Comparison of ENCODE assay signal across 25 cellular contexts in the genomic region with DNA sequence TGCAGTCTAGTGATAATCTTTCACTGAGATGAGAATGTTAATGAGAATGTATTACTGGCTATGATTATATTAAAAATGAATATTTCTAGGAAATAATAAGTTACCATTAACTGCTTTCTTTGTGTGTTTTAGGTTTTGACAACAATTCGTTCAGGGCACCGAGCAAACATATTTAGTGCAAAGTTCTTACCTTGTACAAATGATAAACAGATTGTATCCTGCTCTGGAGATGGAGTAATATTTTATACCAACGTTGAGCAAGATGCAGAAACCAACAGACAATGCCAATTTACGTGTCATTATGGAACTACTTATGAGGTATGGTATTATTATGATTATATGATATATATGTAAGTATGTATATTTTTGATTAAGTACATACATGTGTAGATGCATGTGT. TPM values are rescaled to one million over a fixed set of nuclear protein-coding genes. Genes with fewer than 3 reads are reported as not detected.
DNase-seq lines count a peak whose midpoint lies in the region; ATAC-seq, FAIRE-seq and TF ChIP-seq lines count a peak whose summit lies in the region.
"Had no signal": no experiment of that assay in that cellular context is flagged by ENCODE, and none has a peak within 500 bp of the region (broad histone marks: within the 10 kb centered on the region; RNA-seq: fewer than 3 reads in every experiment).

No MANE protein-coding gene starts in this region.

- FAIRE-seq in D721Med (lab: Jason Lieb, UNC) (peak; percentile 81), HepG2 (lab: Jason Lieb, UNC) (no peak)
- FAIRE-seq: GM12892, GM18507, GM19239 had no signal

- peaks cover 2 to 18% of the 10 kb centered on the region in 2 experiments; a peak in 3 of 5 replicates for H3K36me3 ChIP-seq in HepG2 (replicated peaks in 1 of 2; ENCODE audit: control insufficient read depth in 1 of 2, insufficient read depth in 2 of 2, low read length in 2 of 2)
- peaks cover 0 to 7% (median 0%) of the 10 kb centered on the region in 4 donors for H3K36me3 ChIP-seq in right lobe of liver

- WGBS in HepG2 (ENCODE audit: low lambda C conversion rate): 33% methylated on average over 4 of the region's 4 CpGs
- 29% methylated on average over 4 of the region's 4 CpGs for WGBS in right lobe of liver (ENCODE audit: insufficient coverage, low coverage, low lambda C conversion rate, missing lambda C conversion rate)
- 65 to 77% methylated on average over 4 of the region's 4 CpGs for WGBS in lower leg skin, 2 donors

- DNase-seq in D721Med (ENCODE audit: insufficient read length, low spot score) (no peak), HepG2 (ENCODE audit: low spot score) (peak; percentile 44), right lobe of liver (no peak), GM19240 (ENCODE audit: insufficient read length, low spot score) (no peak), lower leg skin (ENCODE audit: low spot score in 2 of 2) (no peak)
- DNase-seq: AML-193; Caco-2; Calu3; CD4-positive, alpha-beta T cell; CD8-positive, alpha-beta T cell; DMS 273 treated with DMSO at 0.1 percent for 48 hours; DMS153; DMS53; DMS79; DND-41; EL; GDM1 had no signal

- TF ChIP-seq POLR2A in HepG2 (IDR thresholded peaks at IDR 0.05; ENCODE audit: insufficient read depth in 1 of 2, low read depth in 2 of 2, low read length in 2 of 2): no peak
- TF ChIP-seq POLR2A in right lobe of liver (IDR thresholded peaks at IDR 0.05): no peak
- TF ChIP-seq POLR2A in lower leg skin (IDR thresholded peaks at IDR 0.05): no peak

- intact Hi-C loops in HepG2 (cut with micrococcal nuclease; ENCODE audit: unreplicated experiment) (no loop called here), right lobe of liver (cut with DNase I) (no loop called here), lower leg skin (cut with DNase I; ENCODE audit: low total_unique reads) (no loop called here)

- ATAC-seq in HepG2: peak; percentile 48; the same call in 1 of the 3 replicates
- ATAC-seq in right lobe of liver: peak; percentile 82 to 89 (median 86)
- ATAC-seq: A549; CD8-positive, alpha-beta T cell; GM12878 had no signal

- POLR2A ChIA-PET in HepG2 (lab: Yijun Ruan, JAX): no interaction called here

- H3K9me3 ChIP-seq in HepG2 (ENCODE audit: low read length) (no peaks in the 10 kb centered on the region), right lobe of liver (no peaks in the 10 kb centered on the region)
- H3K9me3 ChIP-seq: A549, Caco-2 had no signal

- H3K27ac ChIP-seq in HepG2 (ENCODE audit: extremely low read length, insufficient read depth, low read length) (peak overlapping the region; percentile 27), right lobe of liver (peak overlapping the region; percentile 28 to 60 (median 47))
- H3K27ac ChIP-seq: 22Rv1; A549; BLaER1 treated with 17β-estradiol and CSF1 and Interleukin-3, amounts not matched to agents 10 nM and 100 nM; C4-2B had no signal

- in situ Hi-C loops in HepG2 (cut with HindIII; ENCODE audit: extremely low pct_ligation_motif_present, low pct_unique_long_range_greater_than_20kb): no loop called here

- no TSS peak for BruUV-seq in HepG2 (replicated peaks; lab: Mats Ljungman, UMichigan)

- H3K4me1 ChIP-seq in HepG2 (ENCODE audit: insufficient read depth, low read length) (peaks cover 28% of the 10 kb centered on the region), right lobe of liver (peaks cover 0 to 28% (median 8%) of the 10 kb centered on the region in 4 donors)
- H3K4me1 ChIP-seq: BLaER1 treated with 17β-estradiol and CSF1 and Interleukin-3, amounts not matched to agents 10 nM and 100 nM; Caco-2 had no signal

- no peaks in the 10 kb centered on the region for H3K79me2 ChIP-seq in HepG2 (ENCODE audit: insufficient read depth, low read length)

- no peak overlapping the region for H2AFZ ChIP-seq in HepG2 (ENCODE audit: low read length)

- TF ChIP-seq RAD21 in HepG2 (CRISPR knock-in tag; IDR thresholded peaks at IDR 0.05): no peak

- peak overlapping the region; percentile 32; the same call in 1 of the 2 replicates for H3K4me2 ChIP-seq in HepG2 (ENCODE audit: low read depth, low read length)
- H3K4me2 ChIP-seq: A549; BLaER1 treated with 17β-estradiol and CSF1 and Interleukin-3, amounts not matched to agents 10 nM and 100 nM had no signal

- CTCF ChIA-PET in HepG2 (lab: Yijun Ruan, JAX; ENCODE audit: low intra/inter-chr PET ratio, low total read pairs): no interaction called here

- no peak overlapping the region for H3K9ac ChIP-seq in HepG2 (ENCODE audit: insufficient read depth, low read depth, low read length)
- H3K9ac ChIP-seq: BLaER1 treated with 17β-estradiol and CSF1 and Interleukin-3, amounts not matched to agents 10 nM and 100 nM had no signal

- TF ChIP-seq EP300 in HepG2 (IDR thresholded peaks at IDR 0.05; ENCODE audit: low read depth in 2 of 2, low read length in 2 of 2) (no peak), HepG2 (CRISPR knock-in tag; IDR thresholded peaks at IDR 0.05; ENCODE audit: borderline replicate concordance) (no peak)

- no peak for TF ChIP-seq CTCF in D721Med (IDR thresholded peaks at IDR 0.05; ENCODE audit: insufficient read depth, missing control alignments)
- no peak for TF ChIP-seq CTCF in HepG2 (CRISPR knock-in tag; IDR thresholded peaks at IDR 0.05)
- no peak for TF ChIP-seq CTCF in right lobe of liver (IDR thresholded peaks at IDR 0.05)
- TF ChIP-seq CTCF in lower leg skin (IDR thresholded peaks at IDR 0.05): no peak

- H4K20me1 ChIP-seq in HepG2 (ENCODE audit: insufficient read depth, low read length): no peaks in the 10 kb centered on the region

- H3K27me3 ChIP-seq in HepG2 (ENCODE audit: control insufficient read depth in 1 of 2, insufficient read depth in 2 of 2, low read length in 2 of 2) (no peaks in the 10 kb centered on the region), right lobe of liver (no peaks in the 10 kb centered on the region)
- H3K27me3 ChIP-seq: BLaER1 treated with 17β-estradiol and CSF1 and Interleukin-3, amounts not matched to agents 10 nM and 100 nM had no signal

- H3K4me3 ChIP-seq in HepG2 (replicated peaks in 1 of 3; ENCODE audit: insufficient read depth in 1 of 3, low read depth in 2 of 3, low read length in 3 of 3): 0 out of 6 replicates have a peak overlapping the region, but pooled peaks of 1 of the 3 experiments have one; percentile 16
- H3K4me3 ChIP-seq in right lobe of liver: no peak overlapping the region
- no peak overlapping the region for H3K4me3 ChIP-seq in lower leg skin (ENCODE audit: low read depth, poor library complexity, severe bottlenecking)
- H3K4me3 ChIP-seq: A549; BLaER1 treated with 17β-estradiol and CSF1 and Interleukin-3, amounts not matched to agents 10 nM and 100 nM; GM12878 had no signal

RNA-seq across cellular contexts. Expression of a gene that starts 37.8 kb away (rescaled TPM):
- total RNA-seq in HepG2 (2016; rRNA removed; fragmentation: Illumina TruSeq; extraction: Trizol): 136 and 167 TPM in 2 replicates
- total RNA-seq in HepG2 (2016; cell fraction: cytosol; rRNA removed; fragmentation: Illumina TruSeq; extraction: Trizol; ENCODE audit: low read depth): 55.7 and 74.9 TPM in 2 replicates
- total RNA-seq in HepG2 (2016; cell fraction: insoluble cytoplasmic fraction; rRNA removed; fragmentation: Illumina TruSeq; extraction: Trizol): 135 and 177 TPM in 2 replicates
- 99.6 and 124 TPM in 2 replicates for total RNA-seq in HepG2 (2016; cell fraction: membrane; rRNA removed; fragmentation: Illumina TruSeq; extraction: Trizol)
- total RNA-seq in HepG2 (2016; cell fraction: nucleus; rRNA removed; fragmentation: Illumina TruSeq; extraction: Trizol): 59.5 and 60.1 TPM in 2 replicates
- 30.6 and 38.8 TPM in 2 replicates for polyA plus RNA-seq in HepG2 (2011; rRNA removed)
- 20.0 and 25.7 TPM in 2 replicates for polyA plus RNA-seq in HepG2 (2011; cell fraction: cytosol; rRNA removed)
- 4.9 and 6.2 TPM in 2 replicates for polyA plus RNA-seq in HepG2 (2011; cell fraction: nucleus; rRNA removed)
- 44.9 and 69.4 TPM in 2 replicates for polyA plus RNA-seq in HepG2 (2012)
- polyA plus RNA-seq in HepG2 (2016; cell fraction: cytosol; fragmentation: Illumina TruSeq; extraction: Trizol; ENCODE audit: low read depth): 87.5 and 128 TPM in 2 replicates
- 185 and 198 TPM in 2 replicates for polyA plus RNA-seq in HepG2 (2016; cell fraction: insoluble cytoplasmic fraction; fragmentation: Illumina TruSeq; extraction: Trizol; ENCODE audit: low read depth)
- polyA plus RNA-seq in HepG2 (2016; cell fraction: membrane; fragmentation: Illumina TruSeq; extraction: Trizol; ENCODE audit: low read depth): 103 and 146 TPM in 2 replicates
- polyA plus RNA-seq in HepG2 (2016; cell fraction: nucleus; fragmentation: Illumina TruSeq; extraction: Trizol; ENCODE audit: insufficient read depth, low read depth): 116 and 120 TPM in 2 replicates
- polyA minus RNA-seq in HepG2 (2011; rRNA and poly(A)+ RNA removed; ENCODE audit: low replicate concordance): 6.2 and 10.8 TPM in 2 replicates
- polyA minus RNA-seq in HepG2 (2011; cell fraction: cytosol; rRNA and poly(A)+ RNA removed): 11.6 and 17.2 TPM in 2 replicates
- polyA minus RNA-seq in HepG2 (2011; cell fraction: nucleus; rRNA and poly(A)+ RNA removed): 10.8 and 11.7 TPM in 2 replicates
- total RNA-seq in right lobe of liver: 100 to 1,000 TPM in 5 of 6 experiments, 10 to 100 TPM in 1; 85.2 to 198 (median 142) TPM
- total RNA-seq in lower leg skin: 10 to 100 TPM; 12.1 to 33.7 (median 26.0) TPM

RNA-seq across cellular contexts. Expression of a gene that starts 38.2 kb away (rescaled TPM):
- total RNA-seq in HepG2 (2016; rRNA removed; fragmentation: Illumina TruSeq; extraction: Trizol) (24.7 and 26.9 TPM in 2 replicates), right lobe of liver (10 to 100 TPM; 35.8 to 65.9 (median 48.8) TPM), lower leg skin (10 to 100 TPM; 31.9 to 57.7 (median 50.4) TPM)
- 19.2 and 19.8 TPM in 2 replicates for total RNA-seq in HepG2 (2016; cell fraction: cytosol; rRNA removed; fragmentation: Illumina TruSeq; extraction: Trizol; ENCODE audit: low read depth)
- total RNA-seq in HepG2 (2016; cell fraction: insoluble cytoplasmic fraction; rRNA removed; fragmentation: Illumina TruSeq; extraction: Trizol): 24.4 and 26.6 TPM in 2 replicates
- total RNA-seq in HepG2 (2016; cell fraction: membrane; rRNA removed; fragmentation: Illumina TruSeq; extraction: Trizol): 30.2 and 31.2 TPM in 2 replicates
- 35.5 and 41.2 TPM in 2 replicates for total RNA-seq in HepG2 (2016; cell fraction: nucleus; rRNA removed; fragmentation: Illumina TruSeq; extraction: Trizol)
- polyA plus RNA-seq in HepG2 (2011; rRNA removed): 29.8 and 33.7 TPM in 2 replicates
- 18.7 and 31.3 TPM in 2 replicates for polyA plus RNA-seq in HepG2 (2011; cell fraction: cytosol; rRNA removed)
- polyA plus RNA-seq in HepG2 (2011; cell fraction: nucleus; rRNA removed): 24.6 and 25.9 TPM in 2 replicates
- 17.8 and 22.4 TPM in 2 replicates for polyA plus RNA-seq in HepG2 (2012)
- 7.0 and 7.9 TPM in 2 replicates for polyA plus RNA-seq in HepG2 (2016; cell fraction: cytosol; fragmentation: Illumina TruSeq; extraction: Trizol; ENCODE audit: low read depth)
- polyA plus RNA-seq in HepG2 (2016; cell fraction: insoluble cytoplasmic fraction; fragmentation: Illumina TruSeq; extraction: Trizol; ENCODE audit: low read depth): 26.4 and 26.6 TPM in 2 replicates
- 18.2 and 18.5 TPM in 2 replicates for polyA plus RNA-seq in HepG2 (2016; cell fraction: membrane; fragmentation: Illumina TruSeq; extraction: Trizol; ENCODE audit: low read depth)
- polyA plus RNA-seq in HepG2 (2016; cell fraction: nucleus; fragmentation: Illumina TruSeq; extraction: Trizol; ENCODE audit: insufficient read depth, low read depth): 30.5 and 31.0 TPM in 2 replicates
- polyA minus RNA-seq in HepG2 (2011; rRNA and poly(A)+ RNA removed; ENCODE audit: low replicate concordance): 20.4 and 41.0 TPM in 2 replicates
- 19.0 and 23.2 TPM in 2 replicates for polyA minus RNA-seq in HepG2 (2011; cell fraction: cytosol; rRNA and poly(A)+ RNA removed)
- polyA minus RNA-seq in HepG2 (2011; cell fraction: nucleus; rRNA and poly(A)+ RNA removed): 115 and 116 TPM in 2 replicates
